1 cellular context compared by ENCODE assay signal in the genomic region with DNA sequence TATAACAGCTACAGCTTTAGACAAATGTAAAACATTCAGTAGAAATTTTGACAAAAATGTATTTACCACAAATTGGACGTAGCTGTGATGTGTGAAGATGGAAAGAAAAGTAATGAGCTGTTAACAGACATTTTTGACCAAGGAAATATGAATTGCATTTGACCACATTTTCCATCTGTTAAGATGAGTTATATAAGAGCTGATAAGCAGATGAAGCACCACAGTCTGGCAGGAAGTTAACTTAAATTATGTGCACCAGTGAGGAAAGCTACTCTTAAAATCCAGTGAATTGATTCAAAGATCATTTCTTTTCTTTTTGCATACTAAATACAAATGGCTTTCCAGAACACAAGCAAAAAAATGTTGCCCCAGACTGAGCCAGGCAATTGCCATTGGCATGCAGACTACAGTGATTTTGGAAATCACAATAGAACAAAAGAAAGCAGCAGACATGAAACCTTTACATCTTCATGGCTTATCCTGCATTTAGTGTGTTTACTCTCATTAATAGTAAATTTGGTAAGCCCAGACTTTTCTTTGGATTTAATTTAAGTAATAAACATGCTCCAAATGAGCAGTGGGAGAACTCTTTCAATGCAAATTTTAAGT.
TF ChIP-seq lines count a peak whose summit lies in the region.

No MANE protein-coding gene starts in this region.

TF ChIP-seq in H1, 55 proteins besides CTCF, POLR2A, EP300 and RAD21 (continued from another document):
- no peak for TF ChIP-seq ASH2L (IDR thresholded peaks at IDR 0.05; ENCODE audit: low read length)
- TF ChIP-seq, protein P1, sequence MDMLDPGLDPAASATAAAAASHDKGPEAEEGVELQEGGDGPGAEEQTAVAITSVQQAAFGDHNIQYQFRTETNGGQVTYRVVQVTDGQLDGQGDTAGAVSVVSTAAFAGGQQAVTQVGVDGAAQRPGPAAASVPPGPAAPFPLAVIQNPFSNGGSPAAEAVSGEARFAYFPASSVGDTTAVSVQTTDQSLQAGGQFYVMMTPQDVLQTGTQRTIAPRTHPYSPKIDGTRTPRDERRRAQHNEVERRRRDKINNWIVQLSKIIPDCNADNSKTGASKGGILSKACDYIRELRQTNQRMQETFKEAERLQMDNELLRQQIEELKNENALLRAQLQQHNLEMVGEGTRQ (IDR thresholded peaks at IDR 0.05; ENCODE audit: low read length): no peak
- TF ChIP-seq SP2 (IDR thresholded peaks at IDR 0.05; ENCODE audit: low read length): no peak
- TF ChIP-seq FOSL1 (IDR thresholded peaks at IDR 0.05; ENCODE audit: insufficient read depth, low read depth, low read length): no peak
- no peak for TF ChIP-seq RNF2 (IDR thresholded peaks at IDR 0.05; ENCODE audit: borderline replicate concordance, low read depth, low read length, missing control alignments, poor library complexity, severe bottlenecking)
- no peak for TF ChIP-seq KDM1A (IDR thresholded peaks at IDR 0.05; ENCODE audit: borderline replicate concordance, low read length)
- TF ChIP-seq TEAD4 (IDR thresholded peaks at IDR 0.05; ENCODE audit: low read depth, low read length): no peak
- no peak for TF ChIP-seq CHD1 (IDR thresholded peaks at IDR 0.05; ENCODE audit: low read depth, low read length)
- TF ChIP-seq YY1 (IDR thresholded peaks at IDR 0.05; ENCODE audit: low read depth, low read length): no peak
- TF ChIP-seq GABPA (IDR thresholded peaks at IDR 0.05; ENCODE audit: borderline replicate concordance, insufficient read depth, low read length): no peak
